23 cellular contexts compared by ENCODE assay signal in genomic region chr18:56785006-56785405, GRCh38.
DNase-seq lines count a peak whose midpoint lies in the region; ATAC-seq, FAIRE-seq and TF ChIP-seq lines count a peak whose summit lies in the region.
"Had no signal": no experiment of that assay in that cellular context is flagged by ENCODE, and none has a peak within 500 bp of the region (broad histone marks: within the 10 kb centered on the region; RNA-seq: fewer than 3 reads in every experiment).

No MANE protein-coding gene starts in this region.

- no peaks in the 10 kb centered on the region for H3K9me2 ChIP-seq in OCI-LY7 (ENCODE audit: insufficient read depth, low read length)

- no TSS peak for BruUV-seq in OCI-LY7 (replicated peaks; lab: Mats Ljungman, UMichigan)

- H3K79me2 ChIP-seq in astrocyte (ENCODE audit: insufficient read depth, low read length): no peaks in the 10 kb centered on the region
- no peaks in the 10 kb centered on the region for H3K79me2 ChIP-seq in OCI-LY7 (ENCODE audit: insufficient read depth, low read depth, low read length)

- FAIRE-seq in D721Med (lab: Jason Lieb, UNC) (peak; percentile 98), astrocyte (lab: Jason Lieb, UNC) (no peak)
- FAIRE-seq: GM12892, GM18507 had no signal

- H3K4me3 Mint-ChIP-seq in astrocyte (ENCODE audit: unreplicated experiment) (no peak overlapping the region), neural crest cell (no peak overlapping the region)
- H3K4me3 Mint-ChIP-seq: CD14-positive monocyte; CD4-positive, alpha-beta memory T cell; HFFc6 had no signal

- H3K36me3 ChIP-seq in astrocyte (ENCODE audit: insufficient read depth, low read length) (no peaks in the 10 kb centered on the region), OCI-LY7 (ENCODE audit: insufficient read depth, low read length) (no peaks in the 10 kb centered on the region)
- H3K36me3 ChIP-seq: BLaER1 had no signal

- H3K27me3 ChIP-seq in astrocyte (ENCODE audit: insufficient read depth, low read length): no peaks in the 10 kb centered on the region
- H3K27me3 ChIP-seq: BLaER1 had no signal

- H3K4me2 ChIP-seq in astrocyte (ENCODE audit: low read length) (no peak overlapping the region), OCI-LY7 (ENCODE audit: low read length) (no peak overlapping the region)
- H3K4me2 ChIP-seq: BLaER1 had no signal

- H3K9me3 ChIP-seq in astrocyte (ENCODE audit: insufficient read depth, low read depth, low read length): no peaks in the 10 kb centered on the region
- H3K9me3 ChIP-seq in OCI-LY7 (ENCODE audit: low read length): no peaks in the 10 kb centered on the region
- H3K9me3 ChIP-seq: BLaER1 had no signal

- H2AFZ ChIP-seq in astrocyte (ENCODE audit: low read depth, low read length): no peak overlapping the region
- H2AFZ ChIP-seq in OCI-LY7 (ENCODE audit: low read length): no peak overlapping the region

- POLR2A ChIA-PET in OCI-LY7 (lab: Charles Lee): no interaction called here

- TF ChIP-seq CTCF in D721Med (IDR thresholded peaks at IDR 0.05; ENCODE audit: insufficient read depth, missing control alignments) (no peak), astrocyte (IDR thresholded peaks at IDR 0.05; ENCODE audit: insufficient read depth, low read depth, low read length) (no peak), neural crest cell (conservative IDR thresholded peaks at IDR 0.05) (no peak), OCI-LY7 (conservative IDR thresholded peaks at IDR 0.05; ENCODE audit: low read length) (no peak)

- CTCF ChIA-PET in OCI-LY7 (lab: Charles Lee; ENCODE audit: unreplicated experiment): no interaction called here

- H3K27ac ChIP-seq in astrocyte (ENCODE audit: low read depth, low read length) (no peak overlapping the region), OCI-LY7 (ENCODE audit: low read depth, low read length, poor library complexity, severe bottlenecking) (no peak overlapping the region)
- H3K27ac ChIP-seq: BLaER1, HL-60 had no signal

- DNase-seq in D721Med (ENCODE audit: insufficient read length, low spot score) (no peak), NCI-H748 (lab: John Stamatoyannopoulos, UW; ENCODE audit: unreplicated experiment) (peak; percentile 56), astrocyte (ENCODE audit: low read depth) (no peak), neural crest cell (ENCODE audit: low read depth, low spot score) (no peak), T-helper 1 cell (no peak), HuH-7 (ENCODE audit: low spot score) (no peak), OCI-LY7 (ENCODE audit: low spot score) (no peak)
- DNase-seq in activated naive CD4-positive, alpha-beta T cell treated with anti-CD3 and anti-CD28 coated beads, Interleukin-2, amount 50 U/mL, for 72 hours (ENCODE audit: low spot score in 2 of 2): no peak
- DNase-seq: 8988T; CD4-positive, alpha-beta memory T cell; DMS153; DMS79; GDM1; GOT3; H7; HFFc6; IMR-90 had no signal

- no peaks in the 10 kb centered on the region for H3K9me3 Mint-ChIP-seq in astrocyte (ENCODE audit: unreplicated experiment)
- peaks cover 3% of the 10 kb centered on the region for H3K9me3 Mint-ChIP-seq in neural crest cell
- H3K9me3 Mint-ChIP-seq in activated naive CD4-positive, alpha-beta T cell treated with anti-CD3 and anti-CD28 coated beads, Interleukin-2, amount 50 U/mL, for 72 hours: no peaks in the 10 kb centered on the region
- H3K9me3 Mint-ChIP-seq: CD14-positive monocyte; CD4-positive, alpha-beta memory T cell; HFFc6 had no signal

- H3K27ac Mint-ChIP-seq in astrocyte (ENCODE audit: unreplicated experiment): peak overlapping the region; percentile 13
- peak overlapping the region; percentile 88 for H3K27ac Mint-ChIP-seq in neural crest cell (ENCODE audit: unreplicated experiment)
- H3K27ac Mint-ChIP-seq in activated naive CD4-positive, alpha-beta T cell treated with anti-CD3 and anti-CD28 coated beads, Interleukin-2, amount 50 U/mL, for 72 hours: no peak overlapping the region
- H3K27ac Mint-ChIP-seq: CD4-positive, alpha-beta memory T cell; HFFc6 had no signal

- no peak for ATAC-seq in activated naive CD4-positive, alpha-beta T cell treated with anti-CD3 and anti-CD28 coated beads, Interleukin-2, amount 50 U/mL, for 72 hours
- ATAC-seq: HCT116 had no signal

- H3K4me1 Mint-ChIP-seq in astrocyte (ENCODE audit: low read depth, unreplicated experiment) (no peaks in the 10 kb centered on the region), neural crest cell (peaks cover 58% of the 10 kb centered on the region)
- H3K4me1 Mint-ChIP-seq: CD14-positive monocyte; CD4-positive, alpha-beta memory T cell had no signal

- H3K9ac ChIP-seq in astrocyte (ENCODE audit: low read length): no peak overlapping the region
- H3K9ac ChIP-seq: BLaER1 had no signal

- H3K36me3 Mint-ChIP-seq in astrocyte (ENCODE audit: low read depth, unreplicated experiment): no peaks in the 10 kb centered on the region
- peaks cover 6% of the 10 kb centered on the region for H3K36me3 Mint-ChIP-seq in neural crest cell (ENCODE audit: low read depth)
- no peaks in the 10 kb centered on the region for H3K36me3 Mint-ChIP-seq in activated naive CD4-positive, alpha-beta T cell treated with anti-CD3 and anti-CD28 coated beads, Interleukin-2, amount 50 U/mL, for 72 hours

- H3K4me3 ChIP-seq in astrocyte (ENCODE audit: insufficient read depth, low read depth, low read length) (no peak overlapping the region), OCI-LY7 (ENCODE audit: low read depth, low read length, poor library complexity, severe bottlenecking) (no peak overlapping the region)
- H3K4me3 ChIP-seq: BLaER1 had no signal

- H3K27me3 Mint-ChIP-seq in astrocyte (ENCODE audit: low read depth, unreplicated experiment) (no peaks in the 10 kb centered on the region), neural crest cell (ENCODE audit: low read depth) (no peaks in the 10 kb centered on the region)
- H3K27me3 Mint-ChIP-seq: CD4-positive, alpha-beta memory T cell had no signal

- H3K4me1 ChIP-seq in astrocyte (ENCODE audit: insufficient read depth, low read length) (no peaks in the 10 kb centered on the region), OCI-LY7 (ENCODE audit: insufficient read depth, low read length, poor library complexity, severe bottlenecking) (no peaks in the 10 kb centered on the region)
- H3K4me1 ChIP-seq: BLaER1 had no signal

- intact Hi-C loops in OCI-LY7 (cut with micrococcal nuclease; ENCODE audit: unreplicated experiment): no loop called here

- no peaks in the 10 kb centered on the region for H4K20me1 ChIP-seq in astrocyte (ENCODE audit: insufficient read depth, low read length)
- no peaks in the 10 kb centered on the region for H4K20me1 ChIP-seq in OCI-LY7 (ENCODE audit: insufficient read depth, low read length)
- H4K20me1 ChIP-seq: BLaER1 had no signal

Comparison
In these comparisons a context has a peak if more than half of its experiments do, and no peak if none do; other contexts are left out.
1. H3K27ac Mint-ChIP-seq: peak in astrocyte (single experiment) and neural crest cell (single experiment); none in activated naive CD4-positive, alpha-beta T cell treated with anti-CD3 and anti-CD28 coated beads, Interleukin-2, amount 50 U/mL, for 72 hours (0 of 2).